ENCODE assay signal across 1 cellular context in the genomic region with DNA sequence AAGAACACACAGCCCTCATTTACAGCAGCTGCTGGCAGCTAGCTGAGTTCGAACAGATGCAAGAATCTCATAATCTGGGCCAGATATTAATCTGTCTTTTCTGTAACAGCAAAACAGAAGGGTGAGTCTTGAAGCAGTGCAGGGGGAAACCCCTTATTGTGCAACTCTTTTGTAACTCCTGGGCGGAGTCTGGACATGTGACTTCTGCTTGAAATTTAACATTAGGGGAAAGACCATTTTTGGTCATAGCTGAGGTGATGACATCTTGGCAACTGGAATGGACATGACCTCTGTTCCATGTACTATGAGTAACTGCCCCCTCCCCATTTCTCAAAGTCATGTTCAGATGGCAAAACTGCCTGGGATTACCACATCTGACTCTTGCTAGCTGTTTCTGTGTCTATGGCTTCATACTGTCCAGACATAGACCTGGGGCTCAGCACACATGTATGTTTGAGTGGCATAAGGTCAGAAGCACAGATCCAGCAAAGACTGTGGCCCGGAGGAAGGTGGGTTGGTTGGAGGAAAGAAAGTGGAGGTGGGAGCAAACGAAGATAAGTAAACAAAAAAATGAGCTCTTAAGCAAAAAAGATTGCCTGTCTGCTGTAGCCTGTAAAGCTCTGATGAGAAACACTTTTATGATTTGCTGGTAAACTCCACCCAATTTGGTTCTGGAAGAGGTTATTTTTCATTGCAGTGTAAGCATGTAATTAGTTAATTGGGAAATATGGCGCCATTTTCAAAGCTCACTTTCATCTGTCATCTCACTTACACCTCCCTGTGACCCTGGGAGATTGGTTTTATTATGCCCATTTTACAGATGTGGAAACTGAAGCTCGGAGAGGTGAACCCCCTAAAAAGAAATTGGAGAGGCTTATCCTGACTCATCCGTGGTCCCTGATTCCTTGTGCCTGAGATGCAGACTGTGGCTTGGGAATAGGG.
TF ChIP-seq lines count a peak whose summit lies in the region.

No MANE protein-coding gene starts in this region.

TF ChIP-seq in HepG2, 621 proteins besides CTCF, POLR2A, EP300 and RAD21 (continued from another document and continues in another):
- TF ChIP-seq, protein P1, sequence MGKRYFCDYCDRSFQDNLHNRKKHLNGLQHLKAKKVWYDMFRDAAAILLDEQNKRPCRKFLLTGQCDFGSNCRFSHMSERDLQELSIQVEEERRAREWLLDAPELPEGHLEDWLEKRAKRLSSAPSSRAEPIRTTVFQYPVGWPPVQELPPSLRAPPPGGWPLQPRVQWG (CRISPR knock-in tag; IDR thresholded peaks at IDR 0.05; ENCODE audit: borderline replicate concordance, low read depth), result no peak
- TF ChIP-seq ZNF33B (CRISPR knock-in tag; IDR thresholded peaks at IDR 0.05), result no peak
- no peak for TF ChIP-seq ZNF180 (CRISPR knock-in tag; IDR thresholded peaks at IDR 0.05; ENCODE audit: borderline replicate concordance, low read depth)
- TF ChIP-seq DMAP1 (CRISPR knock-in tag; IDR thresholded peaks at IDR 0.05), result no peak
- TF ChIP-seq RARG (CRISPR knock-in tag; IDR thresholded peaks at IDR 0.05; ENCODE audit: low read depth), result no peak
- no peak for TF ChIP-seq REPIN1 (CRISPR knock-in tag; IDR thresholded peaks at IDR 0.05; ENCODE audit: borderline replicate concordance, low read depth)
- TF ChIP-seq RBM39 (IDR thresholded peaks at IDR 0.05; ENCODE audit: low read depth, low read length, poor library complexity, severe bottlenecking), result no peak
- TF ChIP-seq, protein P2, sequence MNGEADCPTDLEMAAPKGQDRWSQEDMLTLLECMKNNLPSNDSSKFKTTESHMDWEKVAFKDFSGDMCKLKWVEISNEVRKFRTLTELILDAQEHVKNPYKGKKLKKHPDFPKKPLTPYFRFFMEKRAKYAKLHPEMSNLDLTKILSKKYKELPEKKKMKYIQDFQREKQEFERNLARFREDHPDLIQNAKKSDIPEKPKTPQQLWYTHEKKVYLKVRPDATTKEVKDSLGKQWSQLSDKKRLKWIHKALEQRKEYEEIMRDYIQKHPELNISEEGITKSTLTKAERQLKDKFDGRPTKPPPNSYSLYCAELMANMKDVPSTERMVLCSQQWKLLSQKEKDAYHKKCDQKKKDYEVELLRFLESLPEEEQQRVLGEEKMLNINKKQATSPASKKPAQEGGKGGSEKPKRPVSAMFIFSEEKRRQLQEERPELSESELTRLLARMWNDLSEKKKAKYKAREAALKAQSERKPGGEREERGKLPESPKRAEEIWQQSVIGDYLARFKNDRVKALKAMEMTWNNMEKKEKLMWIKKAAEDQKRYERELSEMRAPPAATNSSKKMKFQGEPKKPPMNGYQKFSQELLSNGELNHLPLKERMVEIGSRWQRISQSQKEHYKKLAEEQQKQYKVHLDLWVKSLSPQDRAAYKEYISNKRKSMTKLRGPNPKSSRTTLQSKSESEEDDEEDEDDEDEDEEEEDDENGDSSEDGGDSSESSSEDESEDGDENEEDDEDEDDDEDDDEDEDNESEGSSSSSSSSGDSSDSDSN (CRISPR knock-in tag; IDR thresholded peaks at IDR 0.05), result no peak
- TF ChIP-seq RXRB (CRISPR knock-in tag; IDR thresholded peaks at IDR 0.05; ENCODE audit: borderline replicate concordance), result peak; percentile 89
- peak; percentile 17 for TF ChIP-seq ZNF644 (CRISPR knock-in tag; IDR thresholded peaks at IDR 0.05; ENCODE audit: low read depth)
- TF ChIP-seq, protein P3, sequence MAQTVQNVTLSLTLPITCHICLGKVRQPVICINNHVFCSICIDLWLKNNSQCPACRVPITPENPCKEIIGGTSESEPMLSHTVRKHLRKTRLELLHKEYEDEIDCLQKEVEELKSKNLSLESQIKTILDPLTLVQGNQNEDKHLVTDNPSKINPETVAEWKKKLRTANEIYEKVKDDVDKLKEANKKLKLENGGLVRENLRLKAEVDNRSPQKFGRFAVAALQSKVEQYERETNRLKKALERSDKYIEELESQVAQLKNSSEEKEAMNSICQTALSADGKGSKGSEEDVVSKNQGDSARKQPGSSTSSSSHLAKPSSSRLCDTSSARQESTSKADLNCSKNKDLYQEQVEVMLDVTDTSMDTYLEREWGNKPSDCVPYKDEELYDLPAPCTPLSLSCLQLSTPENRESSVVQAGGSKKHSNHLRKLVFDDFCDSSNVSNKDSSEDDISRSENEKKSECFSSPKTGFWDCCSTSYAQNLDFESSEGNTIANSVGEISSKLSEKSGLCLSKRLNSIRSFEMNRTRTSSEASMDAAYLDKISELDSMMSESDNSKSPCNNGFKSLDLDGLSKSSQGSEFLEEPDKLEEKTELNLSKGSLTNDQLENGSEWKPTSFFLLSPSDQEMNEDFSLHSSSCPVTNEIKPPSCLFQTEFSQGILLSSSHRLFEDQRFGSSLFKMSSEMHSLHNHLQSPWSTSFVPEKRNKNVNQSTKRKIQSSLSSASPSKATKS (CRISPR knock-in tag; IDR thresholded peaks at IDR 0.05), result no peak
- peak; percentile 88 for TF ChIP-seq POGZ (CRISPR knock-in tag; IDR thresholded peaks at IDR 0.05)
- TF ChIP-seq, protein P4, sequence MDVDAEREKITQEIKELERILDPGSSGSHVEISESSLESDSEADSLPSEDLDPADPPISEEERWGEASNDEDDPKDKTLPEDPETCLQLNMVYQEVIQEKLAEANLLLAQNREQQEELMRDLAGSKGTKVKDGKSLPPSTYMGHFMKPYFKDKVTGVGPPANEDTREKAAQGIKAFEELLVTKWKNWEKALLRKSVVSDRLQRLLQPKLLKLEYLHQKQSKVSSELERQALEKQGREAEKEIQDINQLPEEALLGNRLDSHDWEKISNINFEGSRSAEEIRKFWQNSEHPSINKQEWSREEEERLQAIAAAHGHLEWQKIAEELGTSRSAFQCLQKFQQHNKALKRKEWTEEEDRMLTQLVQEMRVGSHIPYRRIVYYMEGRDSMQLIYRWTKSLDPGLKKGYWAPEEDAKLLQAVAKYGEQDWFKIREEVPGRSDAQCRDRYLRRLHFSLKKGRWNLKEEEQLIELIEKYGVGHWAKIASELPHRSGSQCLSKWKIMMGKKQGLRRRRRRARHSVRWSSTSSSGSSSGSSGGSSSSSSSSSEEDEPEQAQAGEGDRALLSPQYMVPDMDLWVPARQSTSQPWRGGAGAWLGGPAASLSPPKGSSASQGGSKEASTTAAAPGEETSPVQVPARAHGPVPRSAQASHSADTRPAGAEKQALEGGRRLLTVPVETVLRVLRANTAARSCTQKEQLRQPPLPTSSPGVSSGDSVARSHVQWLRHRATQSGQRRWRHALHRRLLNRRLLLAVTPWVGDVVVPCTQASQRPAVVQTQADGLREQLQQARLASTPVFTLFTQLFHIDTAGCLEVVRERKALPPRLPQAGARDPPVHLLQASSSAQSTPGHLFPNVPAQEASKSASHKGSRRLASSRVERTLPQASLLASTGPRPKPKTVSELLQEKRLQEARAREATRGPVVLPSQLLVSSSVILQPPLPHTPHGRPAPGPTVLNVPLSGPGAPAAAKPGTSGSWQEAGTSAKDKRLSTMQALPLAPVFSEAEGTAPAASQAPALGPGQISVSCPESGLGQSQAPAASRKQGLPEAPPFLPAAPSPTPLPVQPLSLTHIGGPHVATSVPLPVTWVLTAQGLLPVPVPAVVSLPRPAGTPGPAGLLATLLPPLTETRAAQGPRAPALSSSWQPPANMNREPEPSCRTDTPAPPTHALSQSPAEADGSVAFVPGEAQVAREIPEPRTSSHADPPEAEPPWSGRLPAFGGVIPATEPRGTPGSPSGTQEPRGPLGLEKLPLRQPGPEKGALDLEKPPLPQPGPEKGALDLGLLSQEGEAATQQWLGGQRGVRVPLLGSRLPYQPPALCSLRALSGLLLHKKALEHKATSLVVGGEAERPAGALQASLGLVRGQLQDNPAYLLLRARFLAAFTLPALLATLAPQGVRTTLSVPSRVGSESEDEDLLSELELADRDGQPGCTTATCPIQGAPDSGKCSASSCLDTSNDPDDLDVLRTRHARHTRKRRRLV (CRISPR knock-in tag; IDR thresholded peaks at IDR 0.05), result no peak
- TF ChIP-seq AGO1 (IDR thresholded peaks at IDR 0.05; ENCODE audit: low read depth, low read length, poor library complexity, severe bottlenecking), result no peak
- TF ChIP-seq ZNF296 (CRISPR knock-in tag; conservative IDR thresholded peaks at IDR 0.05), result no peak
- TF ChIP-seq SMAD3 (CRISPR knock-in tag; IDR thresholded peaks at IDR 0.05), result peak; percentile 80; the same call in 1 of the 2 replicates
- TF ChIP-seq ZFP36L1 (CRISPR knock-in tag; IDR thresholded peaks at IDR 0.05), result no peak
- TF ChIP-seq ZNF552 (CRISPR knock-in tag; IDR thresholded peaks at IDR 0.05; ENCODE audit: borderline replicate concordance), result no peak
- peak; percentile 92 for TF ChIP-seq MED1 (CRISPR knock-in tag; IDR thresholded peaks at IDR 0.05)
- no peak for TF ChIP-seq GFI1 (CRISPR knock-in tag; IDR thresholded peaks at IDR 0.05; ENCODE audit: borderline replicate concordance)
- no peak for TF ChIP-seq SMARCC2 (IDR thresholded peaks at IDR 0.05)
- TF ChIP-seq, protein P5, sequence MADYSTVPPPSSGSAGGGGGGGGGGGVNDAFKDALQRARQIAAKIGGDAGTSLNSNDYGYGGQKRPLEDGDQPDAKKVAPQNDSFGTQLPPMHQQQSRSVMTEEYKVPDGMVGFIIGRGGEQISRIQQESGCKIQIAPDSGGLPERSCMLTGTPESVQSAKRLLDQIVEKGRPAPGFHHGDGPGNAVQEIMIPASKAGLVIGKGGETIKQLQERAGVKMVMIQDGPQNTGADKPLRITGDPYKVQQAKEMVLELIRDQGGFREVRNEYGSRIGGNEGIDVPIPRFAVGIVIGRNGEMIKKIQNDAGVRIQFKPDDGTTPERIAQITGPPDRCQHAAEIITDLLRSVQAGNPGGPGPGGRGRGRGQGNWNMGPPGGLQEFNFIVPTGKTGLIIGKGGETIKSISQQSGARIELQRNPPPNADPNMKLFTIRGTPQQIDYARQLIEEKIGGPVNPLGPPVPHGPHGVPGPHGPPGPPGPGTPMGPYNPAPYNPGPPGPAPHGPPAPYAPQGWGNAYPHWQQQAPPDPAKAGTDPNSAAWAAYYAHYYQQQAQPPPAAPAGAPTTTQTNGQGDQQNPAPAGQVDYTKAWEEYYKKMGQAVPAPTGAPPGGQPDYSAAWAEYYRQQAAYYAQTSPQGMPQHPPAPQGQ (CRISPR knock-in tag; IDR thresholded peaks at IDR 0.05; ENCODE audit: borderline replicate concordance), result no peak
- no peak for TF ChIP-seq ZNF251 (CRISPR knock-in tag; IDR thresholded peaks at IDR 0.05)
- TF ChIP-seq ZNF878 (CRISPR knock-in tag; IDR thresholded peaks at IDR 0.05), result peak; percentile 56; the same call in 1 of the 2 replicates
- TF ChIP-seq SMYD3 (CRISPR knock-in tag; IDR thresholded peaks at IDR 0.05), result no peak
- no peak for TF ChIP-seq ZNF605 (CRISPR knock-in tag; IDR thresholded peaks at IDR 0.05)
- no peak for TF ChIP-seq ZNF451 (CRISPR knock-in tag; IDR thresholded peaks at IDR 0.05)
- no peak for TF ChIP-seq NFIC (IDR thresholded peaks at IDR 0.05; ENCODE audit: low read length)
- TF ChIP-seq, protein P6, sequence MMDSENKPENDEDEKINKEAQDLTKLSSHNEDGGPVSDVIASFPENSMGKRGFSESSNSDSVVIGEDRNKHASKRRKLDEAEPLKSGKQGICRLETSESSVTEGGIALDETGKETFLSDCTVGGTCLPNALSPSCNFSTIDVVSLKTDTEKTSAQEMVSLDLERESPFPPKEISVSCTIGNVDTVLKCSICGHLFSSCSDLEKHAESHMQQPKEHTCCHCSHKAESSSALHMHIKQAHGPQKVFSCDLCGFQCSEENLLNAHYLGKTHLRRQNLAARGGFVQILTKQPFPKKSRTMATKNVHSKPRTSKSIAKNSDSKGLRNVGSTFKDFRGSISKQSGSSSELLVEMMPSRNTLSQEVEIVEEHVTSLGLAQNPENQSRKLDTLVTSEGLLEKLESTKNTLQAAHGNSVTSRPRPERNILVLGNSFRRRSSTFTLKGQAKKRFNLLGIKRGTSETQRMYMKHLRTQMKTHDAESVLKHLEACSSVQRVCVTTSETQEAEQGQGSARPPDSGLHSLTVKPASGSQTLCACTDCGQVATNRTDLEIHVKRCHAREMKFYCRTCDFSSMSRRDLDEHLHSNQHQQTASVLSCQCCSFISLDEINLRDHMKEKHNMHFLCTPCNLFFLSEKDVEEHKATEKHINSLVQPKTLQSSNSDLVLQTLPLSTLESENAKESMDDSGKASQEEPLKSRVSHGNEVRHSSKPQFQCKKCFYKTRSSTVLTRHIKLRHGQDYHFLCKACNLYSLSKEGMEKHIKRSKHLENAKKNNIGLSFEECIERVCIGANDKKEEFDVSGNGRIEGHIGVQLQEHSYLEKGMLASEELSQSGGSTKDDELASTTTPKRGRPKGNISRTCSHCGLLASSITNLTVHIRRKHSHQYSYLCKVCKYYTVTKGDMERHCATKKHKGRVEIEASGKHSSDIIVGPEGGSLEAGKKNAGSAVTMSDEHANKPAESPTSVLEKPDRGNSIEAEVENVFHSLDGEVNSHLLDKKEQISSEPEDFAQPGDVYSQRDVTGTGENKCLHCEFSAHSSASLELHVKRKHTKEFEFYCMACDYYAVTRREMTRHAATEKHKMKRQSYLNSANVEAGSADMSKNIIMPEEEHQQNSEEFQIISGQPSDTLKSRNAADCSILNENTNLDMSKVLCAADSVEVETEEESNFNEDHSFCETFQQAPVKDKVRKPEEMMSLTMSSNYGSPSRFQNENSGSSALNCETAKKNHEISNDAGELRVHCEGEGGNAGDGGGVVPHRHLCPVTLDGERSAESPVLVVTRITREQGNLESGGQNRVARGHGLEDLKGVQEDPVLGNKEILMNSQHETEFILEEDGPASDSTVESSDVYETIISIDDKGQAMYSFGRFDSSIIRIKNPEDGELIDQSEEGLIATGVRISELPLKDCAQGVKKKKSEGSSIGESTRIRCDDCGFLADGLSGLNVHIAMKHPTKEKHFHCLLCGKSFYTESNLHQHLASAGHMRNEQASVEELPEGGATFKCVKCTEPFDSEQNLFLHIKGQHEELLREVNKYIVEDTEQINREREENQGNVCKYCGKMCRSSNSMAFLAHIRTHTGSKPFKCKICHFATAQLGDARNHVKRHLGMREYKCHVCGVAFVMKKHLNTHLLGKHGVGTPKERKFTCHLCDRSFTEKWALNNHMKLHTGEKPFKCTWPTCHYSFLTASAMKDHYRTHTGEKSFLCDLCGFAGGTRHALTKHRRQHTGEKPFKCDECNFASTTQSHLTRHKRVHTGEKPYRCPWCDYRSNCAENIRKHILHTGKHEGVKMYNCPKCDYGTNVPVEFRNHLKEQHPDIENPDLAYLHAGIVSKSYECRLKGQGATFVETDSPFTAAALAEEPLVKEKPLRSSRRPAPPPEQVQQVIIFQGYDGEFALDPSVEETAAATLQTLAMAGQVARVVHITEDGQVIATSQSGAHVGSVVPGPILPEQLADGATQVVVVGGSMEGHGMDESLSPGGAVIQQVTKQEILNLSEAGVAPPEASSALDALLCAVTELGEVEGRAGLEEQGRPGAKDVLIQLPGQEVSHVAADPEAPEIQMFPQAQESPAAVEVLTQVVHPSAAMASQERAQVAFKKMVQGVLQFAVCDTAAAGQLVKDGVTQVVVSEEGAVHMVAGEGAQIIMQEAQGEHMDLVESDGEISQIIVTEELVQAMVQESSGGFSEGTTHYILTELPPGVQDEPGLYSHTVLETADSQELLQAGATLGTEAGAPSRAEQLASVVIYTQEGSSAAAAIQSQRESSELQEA (CRISPR knock-in tag; IDR thresholded peaks at IDR 0.05; ENCODE audit: not compliant biosample characterization), result no peak
